ENCODE assay signal across 8 cellular contexts in the genomic region with DNA sequence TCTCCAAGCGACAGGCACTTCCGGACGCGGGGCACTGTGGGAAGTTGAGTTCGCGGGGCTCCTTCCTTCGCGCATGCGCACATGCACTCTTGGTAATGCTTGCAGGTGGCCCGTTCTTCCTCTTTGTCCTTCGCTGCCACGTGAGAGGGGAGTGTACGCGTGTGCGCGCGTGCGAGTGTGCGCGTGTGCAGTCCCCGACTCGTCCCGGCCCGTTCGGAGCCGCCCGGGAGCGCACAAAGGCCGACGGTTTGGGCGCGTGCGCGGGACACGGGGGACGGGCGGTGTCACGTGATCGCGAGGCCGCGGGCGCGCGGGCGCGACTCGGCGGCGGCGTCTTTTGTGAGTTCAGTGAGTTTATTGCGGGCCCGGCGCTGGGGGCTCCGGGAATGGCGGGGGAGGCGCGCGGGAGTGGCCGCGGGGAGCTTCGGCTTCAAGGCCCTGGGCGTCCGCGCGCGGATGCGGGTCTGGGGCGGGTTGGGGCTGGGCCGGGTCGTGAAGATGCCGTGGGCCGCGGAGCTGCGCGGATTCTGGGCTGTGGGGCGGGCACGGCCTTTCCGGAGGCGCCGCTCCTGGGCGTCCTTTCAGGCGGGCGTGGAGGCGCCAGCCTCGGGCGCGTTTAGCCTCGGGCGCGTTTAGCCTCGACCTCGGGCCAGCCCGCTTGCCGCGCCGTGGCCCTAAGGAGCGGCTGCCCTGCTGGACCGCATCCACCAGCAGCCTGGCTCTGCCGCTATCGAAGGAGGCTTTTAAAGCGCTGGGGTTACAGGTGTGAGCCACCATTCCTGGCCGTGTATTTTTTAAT. TPM values are rescaled to one million over a fixed set of nuclear protein-coding genes. Genes with fewer than 3 reads are reported as not detected.
A peak's percentile ranks its signal among the peaks of the same experiment; 100 is the strongest.
DNase-seq lines count a peak whose midpoint lies in the region; ATAC-seq, FAIRE-seq and TF ChIP-seq lines count a peak whose summit lies in the region.

Gene ZNF84 (plus strand): TSS at position 303 of the 799 bp plus-strand sequence. CDS start 3,959 bp downstream, outside the sequence.

- peak within 1 kb of the TSS; percentile 78 for H3K4me3 ChIP-seq in AG04449 (ENCODE audit: low read depth, low read length)
- H3K4me3 ChIP-seq in cardiac fibroblast (replicated peaks in 1 of 2; ENCODE audit: low read depth in 2 of 2, low read length in 2 of 2): peak within 1 kb of the TSS; percentile 60 to 73
- H3K4me3 ChIP-seq in small intestine (ENCODE audit: low read depth in 1 of 2, low read length in 2 of 2): peak within 1 kb of the TSS; percentile 68 to 80

- 0% methylated on average over 75 to 103 of the region's 103 CpGs for WGBS in small intestine, 3 donors

- H3K9me3 Mint-ChIP-seq in WTC11: peaks cover 42% of the 10 kb centered on the region

- peaks cover 0 to 2% of the 10 kb centered on the region in 2 donors for H3K4me1 ChIP-seq in small intestine (ENCODE audit: control insufficient read depth in 2 of 2, insufficient read depth in 1 of 2, low read depth in 1 of 2, low read length in 1 of 2)

- CTCF ChIA-PET in AG04449 (lab: Yijun Ruan, JAX) (no interaction called here), WTC11 (lab: Charles Lee) (interaction anchor here (0.5 to 1.1 kb wide), 3 partner anchors 21 to 144 kb away, joined by 3 to 5 read pairs (median 3); partner anchors contain the start of gene ZNF268)

- peaks cover 5% of the 10 kb centered on the region in 2 donors for H3K36me3 ChIP-seq in small intestine (ENCODE audit: control insufficient read depth in 2 of 2, insufficient read depth in 2 of 2, low read length in 2 of 2)

- TF ChIP-seq CTCF in AG04449 (IDR thresholded peaks at IDR 0.05; ENCODE audit: insufficient read depth, low read length, missing control alignments) (no peak), WTC11 (IDR thresholded peaks at IDR 0.05) (no peak), cardiac fibroblast (IDR thresholded peaks at IDR 0.05; ENCODE audit: low read depth, low read length) (no peak)

- peaks cover 1% of the 10 kb centered on the region for H3K9me3 ChIP-seq in small intestine (ENCODE audit: control insufficient read depth, low read depth)

- H3K36me3 Mint-ChIP-seq in WTC11: peaks cover 33% of the 10 kb centered on the region

- no peaks in the 10 kb centered on the region for H3K27me3 ChIP-seq in small intestine (ENCODE audit: control insufficient read depth in 2 of 2, insufficient read depth in 2 of 2, low read length in 2 of 2)

- peaks cover 17% of the 10 kb centered on the region for H3K27me3 Mint-ChIP-seq in WTC11 (ENCODE audit: low read depth)

- ATAC-seq in GM18909 (IDR thresholded peaks at IDR 0.05; ENCODE audit: poor library complexity, unreplicated experiment) (peak; percentile 96), HG03175 (IDR thresholded peaks at IDR 0.05; ENCODE audit: unreplicated experiment) (peak; percentile 96), WTC11 (peak; percentile 95)

- H3K4me1 Mint-ChIP-seq in WTC11: no peaks in the 10 kb centered on the region

- POLR2A ChIA-PET in AG04449 (lab: Yijun Ruan, JAX): no interaction called here
- POLR2A ChIA-PET in WTC11 (lab: Charles Lee): interaction anchor here (1.3 to 1.6 kb wide), 2 partner anchors 42 to 51 kb away, joined by 3 to 4 read pairs; no protein-coding TSS in a partner anchor

- peak within 1 kb of the TSS; percentile 100 for H3K27ac Mint-ChIP-seq in WTC11

- peak; percentile 93 for DNase-seq in AG04449 (ENCODE audit: low read depth, low spot score)
- peak; percentile 99 for DNase-seq in NCI-H226
- peak; percentile 95 for DNase-seq in WTC11 (ENCODE audit: low spot score)
- peak; percentile 99 for DNase-seq in cardiac fibroblast (ENCODE audit: low read depth in 2 of 2)
- DNase-seq in iPS-NIHi11 (ENCODE audit: low spot score): peak; percentile 94
- peak; percentile 99 for DNase-seq in small intestine

- peak within 1 kb of the TSS; percentile 96 to 99 for H3K27ac ChIP-seq in small intestine (ENCODE audit: low read depth in 1 of 2, low read length in 1 of 2)

- FAIRE-seq in small intestine (lab: Jason Lieb, UNC): no peak

- peak within 1 kb of the TSS; percentile 92 for H3K4me3 Mint-ChIP-seq in WTC11

TF ChIP-seq in WTC11, 78 proteins besides CTCF, POLR2A, EP300 and RAD21 (continues in another document):
- TF ChIP-seq, protein P1, sequence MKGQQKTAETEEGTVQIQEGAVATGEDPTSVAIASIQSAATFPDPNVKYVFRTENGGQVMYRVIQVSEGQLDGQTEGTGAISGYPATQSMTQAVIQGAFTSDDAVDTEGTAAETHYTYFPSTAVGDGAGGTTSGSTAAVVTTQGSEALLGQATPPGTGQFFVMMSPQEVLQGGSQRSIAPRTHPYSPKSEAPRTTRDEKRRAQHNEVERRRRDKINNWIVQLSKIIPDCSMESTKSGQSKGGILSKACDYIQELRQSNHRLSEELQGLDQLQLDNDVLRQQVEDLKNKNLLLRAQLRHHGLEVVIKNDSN (CRISPR knock-in tag; IDR thresholded peaks at IDR 0.05): peak; percentile 95
- TF ChIP-seq CBFB (CRISPR knock-in tag; IDR thresholded peaks at IDR 0.05; ENCODE audit: low read depth): no peak
- peak; percentile 17; the same call in 1 of the 2 replicates for TF ChIP-seq TEAD4 (CRISPR knock-in tag; IDR thresholded peaks at IDR 0.05)
- no peak for TF ChIP-seq OVOL2 (CRISPR knock-in tag; IDR thresholded peaks at IDR 0.05; ENCODE audit: borderline replicate concordance)
- TF ChIP-seq JAZF1 (CRISPR knock-in tag; IDR thresholded peaks at IDR 0.05): no peak
- TF ChIP-seq, protein P2, sequence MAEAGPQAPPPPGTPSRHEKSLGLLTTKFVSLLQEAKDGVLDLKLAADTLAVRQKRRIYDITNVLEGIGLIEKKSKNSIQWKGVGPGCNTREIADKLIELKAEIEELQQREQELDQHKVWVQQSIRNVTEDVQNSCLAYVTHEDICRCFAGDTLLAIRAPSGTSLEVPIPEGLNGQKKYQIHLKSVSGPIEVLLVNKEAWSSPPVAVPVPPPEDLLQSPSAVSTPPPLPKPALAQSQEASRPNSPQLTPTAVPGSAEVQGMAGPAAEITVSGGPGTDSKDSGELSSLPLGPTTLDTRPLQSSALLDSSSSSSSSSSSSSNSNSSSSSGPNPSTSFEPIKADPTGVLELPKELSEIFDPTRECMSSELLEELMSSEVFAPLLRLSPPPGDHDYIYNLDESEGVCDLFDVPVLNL (CRISPR knock-in tag; IDR thresholded peaks at IDR 0.05; ENCODE audit: borderline replicate concordance, low read depth): 0 out of 2 replicates have a peak, but pooled peaks have one; percentile 26
- TF ChIP-seq, protein P3, sequence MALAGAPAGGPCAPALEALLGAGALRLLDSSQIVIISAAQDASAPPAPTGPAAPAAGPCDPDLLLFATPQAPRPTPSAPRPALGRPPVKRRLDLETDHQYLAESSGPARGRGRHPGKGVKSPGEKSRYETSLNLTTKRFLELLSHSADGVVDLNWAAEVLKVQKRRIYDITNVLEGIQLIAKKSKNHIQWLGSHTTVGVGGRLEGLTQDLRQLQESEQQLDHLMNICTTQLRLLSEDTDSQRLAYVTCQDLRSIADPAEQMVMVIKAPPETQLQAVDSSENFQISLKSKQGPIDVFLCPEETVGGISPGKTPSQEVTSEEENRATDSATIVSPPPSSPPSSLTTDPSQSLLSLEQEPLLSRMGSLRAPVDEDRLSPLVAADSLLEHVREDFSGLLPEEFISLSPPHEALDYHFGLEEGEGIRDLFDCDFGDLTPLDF (CRISPR knock-in tag; IDR thresholded peaks at IDR 0.05): 0 out of 2 replicates have a peak, but pooled peaks have one; percentile 30
- no peak for TF ChIP-seq RORB (CRISPR knock-in tag; IDR thresholded peaks at IDR 0.05)
- peak; percentile 83 for TF ChIP-seq MYBL2 (CRISPR knock-in tag; IDR thresholded peaks at IDR 0.05)
- no peak for TF ChIP-seq ZNF317 (CRISPR knock-in tag; IDR thresholded peaks at IDR 0.05; ENCODE audit: borderline replicate concordance, low read depth)
- TF ChIP-seq FOXP1 (CRISPR knock-in tag; IDR thresholded peaks at IDR 0.05; ENCODE audit: borderline replicate concordance): peak; percentile 92
- TF ChIP-seq FOXK1 (CRISPR knock-in tag; IDR thresholded peaks at IDR 0.05): peak; percentile 77
- 0 out of 2 replicates have a peak, but pooled peaks have one; percentile 47 for TF ChIP-seq ESRRA (CRISPR knock-in tag; IDR thresholded peaks at IDR 0.05; ENCODE audit: borderline replicate concordance)
- peak; percentile 89; the same call in 1 of the 2 replicates for TF ChIP-seq ZBTB43 (CRISPR knock-in tag; IDR thresholded peaks at IDR 0.05)
- peak; percentile 85; the same call in 1 of the 2 replicates for TF ChIP-seq TP53 (CRISPR knock-in tag; IDR thresholded peaks at IDR 0.05)
- peak; percentile 44; the same call in 1 of the 2 replicates for TF ChIP-seq KAT7 (CRISPR knock-in tag; IDR thresholded peaks at IDR 0.05; ENCODE audit: borderline replicate concordance)
- TF ChIP-seq ZNF396 (CRISPR knock-in tag; IDR thresholded peaks at IDR 0.05; ENCODE audit: borderline replicate concordance): no peak
- TF ChIP-seq TCF7 (CRISPR knock-in tag; IDR thresholded peaks at IDR 0.05; ENCODE audit: low read depth): no peak
- TF ChIP-seq SMAD4 (CRISPR knock-in tag; IDR thresholded peaks at IDR 0.05): no peak
- TF ChIP-seq NR1H2 (CRISPR knock-in tag; IDR thresholded peaks at IDR 0.05): peak; percentile 44; the same call in 1 of the 2 replicates
- TF ChIP-seq GABPB1 (CRISPR knock-in tag; IDR thresholded peaks at IDR 0.05): peak; percentile 69
- no peak for TF ChIP-seq ZNF232 (CRISPR knock-in tag; IDR thresholded peaks at IDR 0.05)
- peak; percentile 88 for TF ChIP-seq E2F5 (CRISPR knock-in tag; IDR thresholded peaks at IDR 0.05)
- 0 out of 2 replicates have a peak, but pooled peaks have one; percentile 55 for TF ChIP-seq IRF2 (CRISPR knock-in tag; IDR thresholded peaks at IDR 0.05; ENCODE audit: borderline replicate concordance, low read depth)

RNA-seq across cellular contexts. Expression of gene ZNF84, which starts in this region (rescaled TPM):
- total RNA-seq in WTC11 (2021): 26.3 to 28.8 TPM (median 28.3 TPM) in 3 replicates
- 1 to 10 TPM; 3.0 to 5.6 (median 5.2) TPM for polyA plus RNA-seq in small intestine

Comparison
In these comparisons a context has a peak if more than half of its experiments do, and no peak if none do; other contexts are left out.
1. Peak in every context shown above with its lines: DNase-seq, ATAC-seq, H3K4me3 ChIP-seq and H3K27ac ChIP-seq.